In the genomic region with DNA sequence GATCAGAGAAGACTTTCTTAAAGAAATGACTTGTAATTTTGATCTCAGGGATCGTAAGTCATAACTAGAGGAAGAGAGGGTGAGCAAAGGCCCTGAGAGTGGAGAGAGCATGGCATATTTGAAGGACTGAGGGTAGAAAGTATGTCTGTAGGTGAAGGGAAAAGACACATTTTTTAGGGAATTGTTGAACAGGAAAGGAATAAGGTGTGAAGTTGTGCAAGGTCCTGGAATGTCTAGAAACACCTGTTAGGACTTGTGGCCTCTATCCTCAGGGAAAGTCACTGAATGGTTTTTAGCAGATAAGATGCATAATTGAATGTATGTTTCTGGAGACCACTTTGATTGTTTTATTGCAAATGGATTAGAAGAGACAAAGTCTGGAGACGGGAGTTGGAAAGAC, we compare ENCODE assay signal across 20 cellular contexts.
DNase-seq lines count a peak whose midpoint lies in the region; ATAC-seq and TF ChIP-seq lines count a peak whose summit lies in the region.
"Had no signal": no experiment of that assay in that cellular context is flagged by ENCODE, and none has a peak within 500 bp of the region (broad histone marks: within the 10 kb centered on the region; RNA-seq: fewer than 3 reads in every experiment).

No MANE protein-coding gene starts in this region.

- H2BK5ac ChIP-seq in trophoblast cell (ENCODE audit: low read depth, low read length, poor library complexity) = no peak overlapping the region

- no peak overlapping the region for H3K27ac ChIP-seq in trophoblast cell (ENCODE audit: low read depth, low read length)
- no peak overlapping the region for H3K27ac ChIP-seq in CD4-positive, alpha-beta memory T cell (ENCODE audit: low read depth, low read length)
- H3K27ac ChIP-seq: A549, GM23248 had no signal

- no peak overlapping the region for H3K18ac ChIP-seq in trophoblast cell (ENCODE audit: low read length)

- ATAC-seq in stimulated activated naive CD8-positive, alpha-beta T cell treated with anti-CD3 and anti-CD28 coated beads, Interleukin-15, amount 100 ng/mL, for 72 hours = no peak
- no peak for ATAC-seq in HG03139 (IDR thresholded peaks at IDR 0.05; ENCODE audit: unreplicated experiment)
- ATAC-seq: A549; CD8-positive, alpha-beta T cell; GM12878 had no signal

- H3K79me2 ChIP-seq in trophoblast cell (ENCODE audit: control insufficient read depth, insufficient read depth, low read length, poor library complexity) = no peaks in the 10 kb centered on the region

- H3K9me3 ChIP-seq in trophoblast cell (ENCODE audit: insufficient read depth, low read depth, low read length) = no peaks in the 10 kb centered on the region
- no peaks in the 10 kb centered on the region for H3K9me3 ChIP-seq in CD4-positive, alpha-beta memory T cell (ENCODE audit: control insufficient read depth in 1 of 2, low read length in 2 of 2)
- H3K9me3 ChIP-seq: A549 had no signal

- POLR2A ChIA-PET in CD4-positive, alpha-beta memory T cell (lab: Charles Lee; ENCODE audit: partially characterized antibody) = no interaction called here

- no peak overlapping the region for H3K9ac ChIP-seq in trophoblast cell (ENCODE audit: low read length)
- H3K9ac ChIP-seq: GM23248 had no signal

- intact Hi-C loops in CD4-positive, alpha-beta memory T cell (cut with micrococcal nuclease) = no loop called here

- no peak overlapping the region for H2AK5ac ChIP-seq in trophoblast cell (ENCODE audit: low read length)

- no peak overlapping the region for H3K23ac ChIP-seq in trophoblast cell (ENCODE audit: low read length)

- no peak overlapping the region for H2BK120ac ChIP-seq in trophoblast cell (ENCODE audit: insufficient read depth, low read length, poor library complexity)

- no peak overlapping the region for H3K14ac ChIP-seq in trophoblast cell (ENCODE audit: low read length)

- no peaks in the 10 kb centered on the region for H3K9me3 Mint-ChIP-seq in stimulated activated naive CD8-positive, alpha-beta T cell treated with anti-CD3 and anti-CD28 coated beads, Interleukin-15, Interleukin-2, amounts not matched to agents 100 ng/mL and 50 ng/mL, for 24 hours
- peaks cover 6 to 9% of the 10 kb centered on the region in 2 donors for H3K9me3 Mint-ChIP-seq in stimulated activated naive CD8-positive, alpha-beta T cell treated with anti-CD3 and anti-CD28 coated beads, Interleukin-15, amount 100 ng/mL, for 72 hours
- no peaks in the 10 kb centered on the region for H3K9me3 Mint-ChIP-seq in CD4-positive, alpha-beta memory T cell
- H3K9me3 Mint-ChIP-seq: CD8-positive, alpha-beta T cell had no signal

- H3K4me3 Mint-ChIP-seq in stimulated activated naive CD8-positive, alpha-beta T cell treated with anti-CD3 and anti-CD28 coated beads, Interleukin-15, Interleukin-2, amounts not matched to agents 100 ng/mL and 50 ng/mL, for 24 hours = no peak overlapping the region
- no peak overlapping the region for H3K4me3 Mint-ChIP-seq in stimulated activated naive CD8-positive, alpha-beta T cell treated with anti-CD3 and anti-CD28 coated beads, Interleukin-15, amount 100 ng/mL, for 72 hours
- no peak overlapping the region for H3K4me3 Mint-ChIP-seq in CD4-positive, alpha-beta memory T cell
- H3K4me3 Mint-ChIP-seq: CD8-positive, alpha-beta T cell had no signal

- no peaks in the 10 kb centered on the region for H3K79me1 ChIP-seq in trophoblast cell (ENCODE audit: low read length)

- no peak overlapping the region for H4K8ac ChIP-seq in trophoblast cell (ENCODE audit: low read depth, low read length)

- CTCF ChIA-PET in CD4-positive, alpha-beta memory T cell (lab: Charles Lee; ENCODE audit: partially characterized antibody) = no interaction called here

- no peak for DNase-seq in stimulated activated naive CD8-positive, alpha-beta T cell treated with anti-CD3 and anti-CD28 coated beads, Interleukin-15, amount 100 ng/mL, for 72 hours
- DNase-seq in epithelial cell of esophagus (ENCODE audit: low read depth) (peak; percentile 61), trophoblast cell (peak; percentile 60 to 80)
- no peak for DNase-seq in CD4-positive, alpha-beta memory T cell
- DNase-seq: 8988T; ACHN; AML-193; C1 segment of cervical spinal cord; CD8-positive, alpha-beta T cell; DMS 273 treated with DMSO at 0.1 percent for 48 hours; DMS79; EL; GDM1; GM23248; H7; HCEC 1CT had no signal

- peak overlapping the region; percentile 13 for H3K27ac Mint-ChIP-seq in stimulated activated naive CD8-positive, alpha-beta T cell treated with anti-CD3 and anti-CD28 coated beads, Interleukin-15, Interleukin-2, amounts not matched to agents 100 ng/mL and 50 ng/mL, for 24 hours
- H3K27ac Mint-ChIP-seq in stimulated activated naive CD8-positive, alpha-beta T cell treated with anti-CD3 and anti-CD28 coated beads, Interleukin-15, amount 100 ng/mL, for 72 hours = no peak overlapping the region
- peak overlapping the region in 1 of 7 donors; percentile 5 for H3K27ac Mint-ChIP-seq in CD4-positive, alpha-beta memory T cell
- H3K27ac Mint-ChIP-seq: CD8-positive, alpha-beta T cell had no signal

- no peak overlapping the region for H4K12ac ChIP-seq in trophoblast cell (ENCODE audit: low read depth, low read length)

- H4K91ac ChIP-seq in trophoblast cell (ENCODE audit: low read depth, low read length) = no peak overlapping the region

- no peak overlapping the region for H2BK12ac ChIP-seq in trophoblast cell (ENCODE audit: low read length)

- peaks cover 3 to 4% of the 10 kb centered on the region in 2 experiments for H3K4me1 ChIP-seq in trophoblast cell (ENCODE audit: control insufficient read depth in 1 of 2, insufficient read depth in 2 of 2, low read length in 2 of 2)
- H3K4me1 ChIP-seq in CD4-positive, alpha-beta memory T cell (ENCODE audit: insufficient read depth, low read length) = no peaks in the 10 kb centered on the region

- no peak overlapping the region for H2AFZ ChIP-seq in trophoblast cell (ENCODE audit: insufficient read depth, low read length, poor library complexity)
- H2AFZ ChIP-seq: GM23248 had no signal

- TF ChIP-seq CTCF in epithelial cell of esophagus (IDR thresholded peaks at IDR 0.05; ENCODE audit: insufficient read depth, low read depth, low read length, missing control alignments) = no peak

- no peak overlapping the region for H3K4me2 ChIP-seq in trophoblast cell (ENCODE audit: low read length)
- H3K4me2 ChIP-seq: A549 had no signal

- no peaks in the 10 kb centered on the region for H3K4me1 Mint-ChIP-seq in stimulated activated naive CD8-positive, alpha-beta T cell treated with anti-CD3 and anti-CD28 coated beads, Interleukin-15, Interleukin-2, amounts not matched to agents 100 ng/mL and 50 ng/mL, for 24 hours (ENCODE audit: low read depth)
- H3K4me1 Mint-ChIP-seq in stimulated activated naive CD8-positive, alpha-beta T cell treated with anti-CD3 and anti-CD28 coated beads, Interleukin-15, amount 100 ng/mL, for 72 hours = no peaks in the 10 kb centered on the region
- H3K4me1 Mint-ChIP-seq in CD4-positive, alpha-beta memory T cell = no peaks in the 10 kb centered on the region

- no peaks in the 10 kb centered on the region for H3K36me3 ChIP-seq in trophoblast cell (ENCODE audit: control insufficient read depth in 1 of 2, insufficient read depth in 2 of 2, low read length in 2 of 2)
- H3K36me3 ChIP-seq in CD4-positive, alpha-beta memory T cell (ENCODE audit: insufficient read depth, low read length) = no peaks in the 10 kb centered on the region

- H3K27me3 Mint-ChIP-seq in stimulated activated naive CD8-positive, alpha-beta T cell treated with anti-CD3 and anti-CD28 coated beads, Interleukin-15, Interleukin-2, amounts not matched to agents 100 ng/mL and 50 ng/mL, for 24 hours = no peaks in the 10 kb centered on the region
- H3K27me3 Mint-ChIP-seq in stimulated activated naive CD8-positive, alpha-beta T cell treated with anti-CD3 and anti-CD28 coated beads, Interleukin-15, amount 100 ng/mL, for 72 hours = no peaks in the 10 kb centered on the region
- H3K27me3 Mint-ChIP-seq in CD4-positive, alpha-beta memory T cell = no peaks in the 10 kb centered on the region

- H3K4me3 ChIP-seq in epithelial cell of esophagus (ENCODE audit: low read length) (no peak overlapping the region), trophoblast cell (ENCODE audit: low read depth, low read length) (no peak overlapping the region)
- no peak overlapping the region for H3K4me3 ChIP-seq in CD4-positive, alpha-beta memory T cell (ENCODE audit: low read length in 2 of 2)
- H3K4me3 ChIP-seq: A549, GM12878, GM23248 had no signal

- H3K27me3 ChIP-seq in trophoblast cell (ENCODE audit: insufficient read depth, low read length) = no peaks in the 10 kb centered on the region
- H3K27me3 ChIP-seq in CD4-positive, alpha-beta memory T cell (ENCODE audit: insufficient read depth, low read length) = no peaks in the 10 kb centered on the region

- no peak overlapping the region for H3K4ac ChIP-seq in trophoblast cell (ENCODE audit: low read depth, low read length)

- no CpG with 5 or more reads among the region's 2 CpGs for WGBS in trophoblast cell (ENCODE audit: extremely low coverage, insufficient coverage, insufficient read length)

- H3K36me3 Mint-ChIP-seq in stimulated activated naive CD8-positive, alpha-beta T cell treated with anti-CD3 and anti-CD28 coated beads, Interleukin-15, Interleukin-2, amounts not matched to agents 100 ng/mL and 50 ng/mL, for 24 hours (ENCODE audit: low read depth) = no peaks in the 10 kb centered on the region
- peaks cover 0 to 45% of the 10 kb centered on the region in 2 donors for H3K36me3 Mint-ChIP-seq in CD4-positive, alpha-beta memory T cell

Comparison
In these comparisons a context has a peak if more than half of its experiments do, and no peak if none do; other contexts are left out.
1. DNase-seq: peak in epithelial cell of esophagus (single experiment) and trophoblast cell (2 of 2); none in stimulated activated naive CD8-positive, alpha-beta T cell treated with anti-CD3 and anti-CD28 coated beads, Interleukin-15, amount 100 ng/mL, for 72 hours (0 of 2) and CD4-positive, alpha-beta memory T cell (0 of 5).